ENCODE assay signal across 5 cellular contexts in genomic region chr19:3235604-3236003, GRCh38. TPM values are rescaled to one million over a fixed set of nuclear protein-coding genes. Genes with fewer than 3 reads are reported as not detected.
"Had no signal": no experiment of that assay in that cellular context is flagged by ENCODE, and none has a peak within 500 bp of the region (broad histone marks: within the 10 kb centered on the region; RNA-seq: fewer than 3 reads in every experiment).

No MANE protein-coding gene starts in this region.

RNA-seq across cellular contexts. Expression of gene CELF5, which starts 11.1 kb away (rescaled TPM):
- total RNA-seq: activated CD8-positive, alpha-beta memory T cell treated with anti-CD3 and anti-CD28 coated beads, Interleukin-2, amount 10 ng/mL, durations not matched to agents 7 days and 5 days; aorta; cardiac septum had no signal

RNA-seq across cellular contexts. Expression of gene S1PR4, which starts 57.0 kb away (rescaled TPM):
- total RNA-seq: astrocyte, cerebellum had no signal
